9 cellular contexts compared by ENCODE assay signal in the genomic region with DNA sequence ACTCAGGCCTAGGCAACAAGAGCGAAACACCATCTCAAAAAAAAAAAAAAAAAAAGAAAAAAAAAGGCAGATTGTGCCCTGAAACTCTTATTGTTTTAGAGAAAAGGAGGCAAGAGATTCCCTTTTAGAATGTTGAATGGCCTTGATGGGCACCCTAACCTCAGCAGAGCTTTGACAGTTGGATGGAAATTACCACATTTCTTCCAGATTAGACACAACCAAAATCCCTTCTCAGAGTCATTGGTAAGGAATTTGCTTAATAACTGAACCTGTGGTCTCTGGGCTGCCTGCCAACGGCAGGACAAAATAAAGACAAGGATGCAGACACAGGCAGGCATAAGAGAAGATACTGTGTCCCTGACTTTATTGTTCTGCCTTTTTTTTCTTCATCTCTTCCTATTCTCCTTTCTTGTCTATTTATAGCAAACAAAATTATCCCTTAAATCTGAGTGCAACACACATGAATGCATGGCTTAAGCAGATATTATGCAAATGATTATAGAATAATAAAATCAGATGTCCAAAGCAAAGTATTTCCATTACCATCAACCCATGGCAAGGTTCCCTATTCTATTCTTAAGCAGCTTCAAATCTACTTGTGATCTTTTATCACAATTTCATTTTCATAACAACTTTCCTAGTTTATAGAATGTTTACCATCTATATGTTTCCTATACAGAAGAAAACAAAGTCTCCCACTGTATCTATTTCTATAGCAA. TPM values are rescaled to one million over a fixed set of nuclear protein-coding genes. Genes with fewer than 3 reads are reported as not detected.
DNase-seq lines count a peak whose midpoint lies in the region; ATAC-seq and TF ChIP-seq lines count a peak whose summit lies in the region.
"Had no signal": no experiment of that assay in that cellular context is flagged by ENCODE, and none has a peak within 500 bp of the region (broad histone marks: within the 10 kb centered on the region; RNA-seq: fewer than 3 reads in every experiment).

No MANE protein-coding gene starts in this region.

- H2AFZ ChIP-seq in ACC112 (ENCODE audit: low read length, unreplicated experiment): no peak overlapping the region

- no peak overlapping the region for H3K27ac Mint-ChIP-seq in activated naive CD4-positive, alpha-beta T cell treated with anti-CD3 and anti-CD28 coated beads, Interleukin-2, amount 50 U/mL, for 72 hours
- no peak overlapping the region for H3K27ac Mint-ChIP-seq in CD4-positive, alpha-beta memory T cell

- H3K4me1 Mint-ChIP-seq in CD4-positive, alpha-beta memory T cell: peaks cover 0 to 9% (median 2%) of the 10 kb centered on the region in 4 donors

- POLR2A ChIA-PET in CD4-positive, alpha-beta memory T cell (lab: Charles Lee; ENCODE audit: partially characterized antibody): no interaction called here

- peak overlapping the region; percentile 99 for H3K27ac ChIP-seq in ACC112 (ENCODE audit: low read depth, low read length)
- H3K27ac ChIP-seq in RWPE2 (ENCODE audit: poor library complexity, severe bottlenecking): peak overlapping the region; percentile 56
- no peak overlapping the region for H3K27ac ChIP-seq in CD4-positive, alpha-beta memory T cell (ENCODE audit: low read depth, low read length)
- no peak overlapping the region for H3K27ac ChIP-seq in prostate gland

- H3K9me3 ChIP-seq in RWPE2 (ENCODE audit: severe bottlenecking) (no peaks in the 10 kb centered on the region), prostate gland (no peaks in the 10 kb centered on the region)
- H3K9me3 ChIP-seq in CD4-positive, alpha-beta memory T cell (ENCODE audit: control insufficient read depth in 1 of 2, low read length in 2 of 2): no peaks in the 10 kb centered on the region

- DNase-seq in HFF-Myc (ENCODE audit: extremely low read depth, low read depth): peak; percentile 82
- no peak for DNase-seq in RWPE2 (ENCODE audit: low spot score)
- DNase-seq in fibroblast of villous mesenchyme (ENCODE audit: low read depth): peak; percentile 88
- DNase-seq in anterior cingulate cortex (lab: John Stamatoyannopoulos, UW): no peak
- DNase-seq in activated naive CD4-positive, alpha-beta T cell treated with anti-CD3 and anti-CD28 coated beads, Interleukin-2, amount 50 U/mL, for 72 hours (ENCODE audit: low spot score in 2 of 2): no peak
- DNase-seq in CD4-positive, alpha-beta memory T cell: no peak
- no peak for DNase-seq in prostate gland (ENCODE audit: low spot score)
- DNase-seq: naive B cell had no signal

- H3K36me3 ChIP-seq in ACC112 (ENCODE audit: insufficient read depth, low read length): no peaks in the 10 kb centered on the region
- no peaks in the 10 kb centered on the region for H3K36me3 ChIP-seq in RWPE2 (ENCODE audit: low read depth)
- H3K36me3 ChIP-seq in CD4-positive, alpha-beta memory T cell (ENCODE audit: insufficient read depth, low read length): no peaks in the 10 kb centered on the region
- no peaks in the 10 kb centered on the region for H3K36me3 ChIP-seq in prostate gland

- H3K4me1 ChIP-seq in ACC112 (ENCODE audit: control insufficient read depth, insufficient read depth, low read length, unreplicated experiment) (peaks cover 53% of the 10 kb centered on the region), RWPE2 (ENCODE audit: insufficient read depth, poor library complexity, severe bottlenecking) (peaks cover 19% of the 10 kb centered on the region), prostate gland (replicated peaks) (no peaks in the 10 kb centered on the region)
- no peaks in the 10 kb centered on the region for H3K4me1 ChIP-seq in CD4-positive, alpha-beta memory T cell (ENCODE audit: insufficient read depth, low read length)

- H3K27me3 Mint-ChIP-seq in CD4-positive, alpha-beta memory T cell: peaks cover 0 to 6% of the 10 kb centered on the region in 2 donors

- no peak overlapping the region for H3K4me3 Mint-ChIP-seq in CD4-positive, alpha-beta memory T cell

- TF ChIP-seq POLR2A in prostate gland (IDR thresholded peaks at IDR 0.05): no peak

- 51% methylated on average over 2 of the region's 2 CpGs for WGBS in prostate gland

- CTCF ChIA-PET in CD4-positive, alpha-beta memory T cell (lab: Charles Lee; ENCODE audit: partially characterized antibody): no interaction called here

- H3K9me3 Mint-ChIP-seq in activated naive CD4-positive, alpha-beta T cell treated with anti-CD3 and anti-CD28 coated beads, Interleukin-2, amount 50 U/mL, for 72 hours: peaks cover 0 to 13% of the 10 kb centered on the region in 2 donors
- peaks cover 0 to 9% (median 3%) of the 10 kb centered on the region in 8 donors for H3K9me3 Mint-ChIP-seq in CD4-positive, alpha-beta memory T cell

- H3K4me3 ChIP-seq in ACC112 (ENCODE audit: low read depth, low read length) (no peak overlapping the region), HFF-Myc (replicated peaks; ENCODE audit: low read depth, low read length) (no peak overlapping the region), RWPE2 (ENCODE audit: severe bottlenecking) (no peak overlapping the region), fibroblast of villous mesenchyme (ENCODE audit: low read depth, low read length) (no peak overlapping the region), prostate gland (no peak overlapping the region)
- no peak overlapping the region for H3K4me3 ChIP-seq in CD4-positive, alpha-beta memory T cell (ENCODE audit: low read length in 2 of 2)

- no peaks in the 10 kb centered on the region for H3K27me3 ChIP-seq in ACC112 (ENCODE audit: insufficient read depth, low read length)
- no peaks in the 10 kb centered on the region for H3K27me3 ChIP-seq in RWPE2 (ENCODE audit: insufficient read depth, poor library complexity, severe bottlenecking)
- no peaks in the 10 kb centered on the region for H3K27me3 ChIP-seq in CD4-positive, alpha-beta memory T cell (ENCODE audit: insufficient read depth, low read length)
- H3K27me3 ChIP-seq in prostate gland (replicated peaks; ENCODE audit: insufficient read depth): no peaks in the 10 kb centered on the region

- no peaks in the 10 kb centered on the region for H3K79me2 ChIP-seq in ACC112 (ENCODE audit: control insufficient read depth, insufficient read depth, low read length, unreplicated experiment)

- H3K36me3 Mint-ChIP-seq in activated naive CD4-positive, alpha-beta T cell treated with anti-CD3 and anti-CD28 coated beads, Interleukin-2, amount 50 U/mL, for 72 hours: peaks cover 0 to 13% of the 10 kb centered on the region in 2 donors
- H3K36me3 Mint-ChIP-seq in CD4-positive, alpha-beta memory T cell: no peaks in the 10 kb centered on the region

- no peak for TF ChIP-seq CTCF in HFF-Myc (IDR thresholded peaks at IDR 0.05; ENCODE audit: low read depth, low read length, missing control alignments)
- TF ChIP-seq CTCF in RWPE2 (IDR thresholded peaks at IDR 0.05; ENCODE audit: poor library complexity, severe bottlenecking): no peak
- no peak for TF ChIP-seq CTCF in fibroblast of villous mesenchyme (IDR thresholded peaks at IDR 0.05; ENCODE audit: insufficient read depth, low read depth, low read length)
- no peak for TF ChIP-seq CTCF in prostate gland (IDR thresholded peaks at IDR 0.05)

- peak; percentile 92 for ATAC-seq in RWPE2 (ENCODE audit: low read depth)
- ATAC-seq in activated naive CD4-positive, alpha-beta T cell treated with anti-CD3 and anti-CD28 coated beads, Interleukin-2, amount 50 U/mL, for 72 hours: no peak

- intact Hi-C loops in CD4-positive, alpha-beta memory T cell (cut with micrococcal nuclease): no loop called here
- intact Hi-C loops in prostate gland (cut with DNase I): loop anchor here (10.0 kb wide), 1 partner anchor 71 kb away; no protein-coding TSS in a partner anchor

RNA-seq across cellular contexts. Expression of a gene that starts 37.3 kb away (rescaled TPM):
- 366 and 410 TPM in 2 replicates for total RNA-seq in fibroblast of villous mesenchyme
- 10 to 100 TPM; 13.3 to 18.2 TPM for total RNA-seq in activated naive CD4-positive, alpha-beta T cell treated with anti-CD3 and anti-CD28 coated beads, Interleukin-2, amount 50 U/mL, for 72 hours
- 10 to 100 TPM in 1 of 2 experiments, 1 to 10 TPM in 1; 9.7 to 11.5 TPM for total RNA-seq in CD4-positive, alpha-beta memory T cell
- under 1 TPM in 1 of 2 donors, not detected in 1; 0.09 TPM for polyA plus RNA-seq in CD4-positive, alpha-beta memory T cell
- total RNA-seq in prostate gland: 100 to 1,000 TPM in 1 of 2 donors, 10 to 100 TPM in 1; 90.3 to 197 TPM

Comparison
In these comparisons a context has a peak if more than half of its experiments do, and no peak if none do; other contexts are left out.
1. H3K27ac ChIP-seq: peak in ACC112 (single experiment) and RWPE2 (single experiment); none in CD4-positive, alpha-beta memory T cell (single experiment) and prostate gland (0 of 2).
2. DNase-seq: peak in HFF-Myc (single experiment) and fibroblast of villous mesenchyme (single experiment); none in RWPE2 (single experiment), anterior cingulate cortex (0 of 58), activated naive CD4-positive, alpha-beta T cell treated with anti-CD3 and anti-CD28 coated beads, Interleukin-2, amount 50 U/mL, for 72 hours (0 of 2), CD4-positive, alpha-beta memory T cell (0 of 5) and prostate gland (single experiment).
3. RNA of a gene that starts 37.3 kb away (total RNA-seq): 366 to 410 TPM in fibroblast of villous mesenchyme and 90.3 to 197 TPM in prostate gland; 13.3 to 18.2 TPM in activated naive CD4-positive, alpha-beta T cell treated with anti-CD3 and anti-CD28 coated beads, Interleukin-2, amount 50 U/mL, for 72 hours and 9.7 to 11.5 TPM in CD4-positive, alpha-beta memory T cell; every median in the first group is over 4 times any median in the second.